ENCODE assay signal across 1 cellular context in the genomic region with DNA sequence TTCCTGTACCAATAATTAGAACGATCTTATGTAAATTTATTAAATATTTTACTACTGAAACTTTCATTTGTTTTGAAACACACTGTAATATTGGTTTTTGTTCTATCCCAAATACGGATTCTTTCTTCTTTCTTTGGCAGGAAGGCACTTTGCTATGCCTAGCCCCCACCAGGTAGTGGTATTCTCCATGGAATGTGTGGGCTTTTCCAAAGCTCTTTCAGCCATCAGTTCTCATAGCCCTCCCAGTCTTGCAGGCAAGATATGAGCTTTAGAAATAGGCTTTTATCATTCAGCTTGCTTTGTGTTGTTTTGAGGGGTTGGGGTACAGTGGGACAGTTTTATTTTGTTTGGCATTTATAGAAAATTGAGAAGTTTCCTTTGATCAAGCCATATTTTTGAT.
TF ChIP-seq lines count a peak whose summit lies in the region.

No MANE protein-coding gene starts in this region.

TF ChIP-seq in GM23338, 12 proteins besides CTCF, POLR2A, EP300 and RAD21 (continued from another document):
- no peak for TF ChIP-seq ZNF331 (CRISPR knock-in tag; IDR thresholded peaks at IDR 0.05; ENCODE audit: low read depth)
- no peak for TF ChIP-seq NANOG (IDR thresholded peaks at IDR 0.05; ENCODE audit: borderline replicate concordance)
- TF ChIP-seq POLR2AphosphoS5 (IDR thresholded peaks at IDR 0.05; ENCODE audit: low read depth), result no peak
- no peak for TF ChIP-seq ZNF114 (CRISPR knock-in tag; IDR thresholded peaks at IDR 0.05)
- TF ChIP-seq, protein P1, sequence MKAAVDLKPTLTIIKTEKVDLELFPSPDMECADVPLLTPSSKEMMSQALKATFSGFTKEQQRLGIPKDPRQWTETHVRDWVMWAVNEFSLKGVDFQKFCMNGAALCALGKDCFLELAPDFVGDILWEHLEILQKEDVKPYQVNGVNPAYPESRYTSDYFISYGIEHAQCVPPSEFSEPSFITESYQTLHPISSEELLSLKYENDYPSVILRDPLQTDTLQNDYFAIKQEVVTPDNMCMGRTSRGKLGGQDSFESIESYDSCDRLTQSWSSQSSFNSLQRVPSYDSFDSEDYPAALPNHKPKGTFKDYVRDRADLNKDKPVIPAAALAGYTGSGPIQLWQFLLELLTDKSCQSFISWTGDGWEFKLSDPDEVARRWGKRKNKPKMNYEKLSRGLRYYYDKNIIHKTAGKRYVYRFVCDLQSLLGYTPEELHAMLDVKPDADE (IDR thresholded peaks at IDR 0.05), result no peak
- TF ChIP-seq EZH2 (IDR thresholded peaks at IDR 0.05; ENCODE audit: low read depth, unreplicated experiment), result no peak
- TF ChIP-seq, protein P2, sequence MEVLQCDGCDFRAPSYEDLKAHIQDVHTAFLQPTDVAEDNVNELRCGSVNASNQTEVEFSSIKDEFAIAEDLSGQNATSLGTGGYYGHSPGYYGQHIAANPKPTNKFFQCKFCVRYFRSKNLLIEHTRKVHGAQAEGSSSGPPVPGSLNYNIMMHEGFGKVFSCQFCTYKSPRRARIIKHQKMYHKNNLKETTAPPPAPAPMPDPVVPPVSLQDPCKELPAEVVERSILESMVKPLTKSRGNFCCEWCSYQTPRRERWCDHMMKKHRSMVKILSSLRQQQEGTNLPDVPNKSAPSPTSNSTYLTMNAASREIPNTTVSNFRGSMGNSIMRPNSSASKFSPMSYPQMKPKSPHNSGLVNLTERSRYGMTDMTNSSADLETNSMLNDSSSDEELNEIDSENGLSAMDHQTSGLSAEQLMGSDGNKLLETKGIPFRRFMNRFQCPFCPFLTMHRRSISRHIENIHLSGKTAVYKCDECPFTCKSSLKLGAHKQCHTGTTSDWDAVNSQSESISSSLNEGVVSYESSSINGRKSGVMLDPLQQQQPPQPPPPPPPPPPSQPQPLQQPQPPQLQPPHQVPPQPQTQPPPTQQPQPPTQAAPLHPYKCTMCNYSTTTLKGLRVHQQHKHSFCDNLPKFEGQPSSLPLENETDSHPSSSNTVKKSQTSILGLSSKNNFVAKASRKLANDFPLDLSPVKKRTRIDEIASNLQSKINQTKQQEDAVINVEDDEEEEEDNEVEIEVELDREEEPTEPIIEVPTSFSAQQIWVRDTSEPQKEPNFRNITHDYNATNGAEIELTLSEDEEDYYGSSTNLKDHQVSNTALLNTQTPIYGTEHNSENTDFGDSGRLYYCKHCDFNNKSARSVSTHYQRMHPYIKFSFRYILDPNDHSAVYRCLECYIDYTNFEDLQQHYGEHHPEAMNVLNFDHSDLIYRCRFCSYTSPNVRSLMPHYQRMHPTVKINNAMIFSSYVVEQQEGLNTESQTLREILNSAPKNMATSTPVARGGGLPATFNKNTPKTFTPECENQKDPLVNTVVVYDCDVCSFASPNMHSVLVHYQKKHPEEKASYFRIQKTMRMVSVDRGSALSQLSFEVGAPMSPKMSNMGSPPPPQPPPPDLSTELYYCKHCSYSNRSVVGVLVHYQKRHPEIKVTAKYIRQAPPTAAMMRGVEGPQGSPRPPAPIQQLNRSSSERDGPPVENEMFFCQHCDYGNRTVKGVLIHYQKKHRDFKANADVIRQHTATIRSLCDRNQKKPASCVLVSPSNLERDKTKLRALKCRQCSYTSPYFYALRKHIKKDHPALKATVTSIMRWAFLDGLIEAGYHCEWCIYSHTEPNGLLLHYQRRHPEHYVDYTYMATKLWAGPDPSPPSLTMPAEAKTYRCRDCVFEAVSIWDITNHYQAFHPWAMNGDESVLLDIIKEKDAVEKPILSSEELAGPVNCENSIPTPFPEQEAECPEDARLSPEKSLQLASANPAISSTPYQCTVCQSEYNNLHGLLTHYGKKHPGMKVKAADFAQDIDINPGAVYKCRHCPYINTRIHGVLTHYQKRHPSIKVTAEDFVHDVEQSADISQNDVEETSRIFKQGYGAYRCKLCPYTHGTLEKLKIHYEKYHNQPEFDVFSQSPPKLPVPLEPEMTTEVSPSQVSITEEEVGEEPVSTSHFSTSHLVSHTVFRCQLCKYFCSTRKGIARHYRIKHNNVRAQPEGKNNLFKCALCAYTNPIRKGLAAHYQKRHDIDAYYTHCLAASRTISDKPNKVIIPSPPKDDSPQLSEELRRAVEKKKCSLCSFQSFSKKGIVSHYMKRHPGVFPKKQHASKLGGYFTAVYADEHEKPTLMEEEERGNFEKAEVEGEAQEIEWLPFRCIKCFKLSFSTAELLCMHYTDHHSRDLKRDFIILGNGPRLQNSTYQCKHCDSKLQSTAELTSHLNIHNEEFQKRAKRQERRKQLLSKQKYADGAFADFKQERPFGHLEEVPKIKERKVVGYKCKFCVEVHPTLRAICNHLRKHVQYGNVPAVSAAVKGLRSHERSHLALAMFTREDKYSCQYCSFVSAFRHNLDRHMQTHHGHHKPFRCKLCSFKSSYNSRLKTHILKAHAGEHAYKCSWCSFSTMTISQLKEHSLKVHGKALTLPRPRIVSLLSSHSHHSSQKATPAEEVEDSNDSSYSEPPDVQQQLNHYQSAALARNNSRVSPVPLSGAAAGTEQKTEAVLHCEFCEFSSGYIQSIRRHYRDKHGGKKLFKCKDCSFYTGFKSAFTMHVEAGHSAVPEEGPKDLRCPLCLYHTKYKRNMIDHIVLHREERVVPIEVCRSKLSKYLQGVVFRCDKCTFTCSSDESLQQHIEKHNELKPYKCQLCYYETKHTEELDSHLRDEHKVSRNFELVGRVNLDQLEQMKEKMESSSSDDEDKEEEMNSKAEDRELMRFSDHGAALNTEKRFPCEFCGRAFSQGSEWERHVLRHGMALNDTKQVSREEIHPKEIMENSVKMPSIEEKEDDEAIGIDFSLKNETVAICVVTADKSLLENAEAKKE (CRISPR knock-in tag; IDR thresholded peaks at IDR 0.05), result no peak
- TF ChIP-seq, protein P3, sequence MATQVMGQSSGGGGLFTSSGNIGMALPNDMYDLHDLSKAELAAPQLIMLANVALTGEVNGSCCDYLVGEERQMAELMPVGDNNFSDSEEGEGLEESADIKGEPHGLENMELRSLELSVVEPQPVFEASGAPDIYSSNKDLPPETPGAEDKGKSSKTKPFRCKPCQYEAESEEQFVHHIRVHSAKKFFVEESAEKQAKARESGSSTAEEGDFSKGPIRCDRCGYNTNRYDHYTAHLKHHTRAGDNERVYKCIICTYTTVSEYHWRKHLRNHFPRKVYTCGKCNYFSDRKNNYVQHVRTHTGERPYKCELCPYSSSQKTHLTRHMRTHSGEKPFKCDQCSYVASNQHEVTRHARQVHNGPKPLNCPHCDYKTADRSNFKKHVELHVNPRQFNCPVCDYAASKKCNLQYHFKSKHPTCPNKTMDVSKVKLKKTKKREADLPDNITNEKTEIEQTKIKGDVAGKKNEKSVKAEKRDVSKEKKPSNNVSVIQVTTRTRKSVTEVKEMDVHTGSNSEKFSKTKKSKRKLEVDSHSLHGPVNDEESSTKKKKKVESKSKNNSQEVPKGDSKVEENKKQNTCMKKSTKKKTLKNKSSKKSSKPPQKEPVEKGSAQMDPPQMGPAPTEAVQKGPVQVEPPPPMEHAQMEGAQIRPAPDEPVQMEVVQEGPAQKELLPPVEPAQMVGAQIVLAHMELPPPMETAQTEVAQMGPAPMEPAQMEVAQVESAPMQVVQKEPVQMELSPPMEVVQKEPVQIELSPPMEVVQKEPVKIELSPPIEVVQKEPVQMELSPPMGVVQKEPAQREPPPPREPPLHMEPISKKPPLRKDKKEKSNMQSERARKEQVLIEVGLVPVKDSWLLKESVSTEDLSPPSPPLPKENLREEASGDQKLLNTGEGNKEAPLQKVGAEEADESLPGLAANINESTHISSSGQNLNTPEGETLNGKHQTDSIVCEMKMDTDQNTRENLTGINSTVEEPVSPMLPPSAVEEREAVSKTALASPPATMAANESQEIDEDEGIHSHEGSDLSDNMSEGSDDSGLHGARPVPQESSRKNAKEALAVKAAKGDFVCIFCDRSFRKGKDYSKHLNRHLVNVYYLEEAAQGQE (IDR thresholded peaks at IDR 0.05; ENCODE audit: unreplicated experiment), result no peak
- TF ChIP-seq EZH2phosphoT487 (IDR thresholded peaks at IDR 0.05; ENCODE audit: unreplicated experiment), result no peak
- no peak for TF ChIP-seq JUNB (IDR thresholded peaks at IDR 0.05; ENCODE audit: unreplicated experiment)
TF ChIP-seq in GM23338: peak in this region for 0.
